Comparison of ENCODE assay signal across 16 cellular contexts in the genomic region with DNA sequence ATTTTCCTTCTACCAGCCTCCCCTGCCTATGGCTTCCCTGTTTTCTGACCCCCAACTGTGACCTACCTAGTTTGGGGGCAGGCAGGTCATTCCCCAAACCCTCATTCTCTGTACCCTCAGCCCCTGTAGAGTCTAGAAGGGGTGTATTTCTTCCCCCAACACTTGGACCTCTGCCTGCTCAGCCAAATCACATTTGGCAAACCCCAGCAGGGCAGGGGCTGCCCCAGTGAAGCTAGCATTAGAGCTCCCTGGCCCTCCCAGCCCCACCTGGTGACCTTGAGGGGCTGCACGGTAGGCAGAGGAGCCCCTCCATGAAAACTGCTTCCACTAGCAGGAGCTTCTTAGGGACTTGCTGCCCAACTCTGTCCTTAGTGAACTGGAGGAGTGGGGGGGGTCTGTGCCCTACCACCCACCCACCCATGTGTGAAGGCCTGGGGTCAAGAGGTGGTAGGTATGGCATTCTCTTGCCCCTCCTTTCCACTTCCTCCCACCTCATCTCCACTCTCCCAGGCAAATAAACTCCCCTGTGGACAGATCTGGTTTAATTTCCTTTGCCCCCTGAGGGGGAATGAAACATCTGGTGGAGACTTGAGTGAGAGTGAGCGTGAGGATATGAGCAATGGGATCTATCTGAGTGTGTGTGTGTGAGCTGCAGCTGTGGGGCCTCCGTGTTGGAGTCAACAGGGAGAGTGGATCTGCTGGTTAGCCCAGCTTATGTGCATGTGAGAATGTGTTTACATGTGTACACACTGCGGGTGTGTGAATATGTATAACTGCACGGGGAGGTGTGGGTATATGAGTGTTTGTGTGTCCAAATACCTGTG. TPM values are rescaled to one million over a fixed set of nuclear protein-coding genes. Genes with fewer than 3 reads are reported as not detected.
DNase-seq lines count a peak whose midpoint lies in the region; ATAC-seq and TF ChIP-seq lines count a peak whose summit lies in the region.
"Had no signal": no experiment of that assay in that cellular context is flagged by ENCODE, and none has a peak within 500 bp of the region (broad histone marks: within the 10 kb centered on the region; RNA-seq: fewer than 3 reads in every experiment).

No MANE protein-coding gene starts in this region.

- H3K27me3 ChIP-seq in OCI-LY1 (ENCODE audit: insufficient read depth, low read length): peaks cover 4% of the 10 kb centered on the region; the same call in 1 of the 2 replicates
- H3K27me3 ChIP-seq in endodermal cell (ENCODE audit: control insufficient read depth, insufficient read depth, low read length, poor library complexity, severe bottlenecking): peaks cover 97% of the 10 kb centered on the region
- H3K27me3 ChIP-seq in uterus: peaks cover 25 to 56% of the 10 kb centered on the region in 2 donors

- H3K4me3 ChIP-seq in OCI-LY1 (ENCODE audit: low read depth, low read length, poor library complexity, severe bottlenecking) (peak overlapping the region; percentile 73), endodermal cell (ENCODE audit: low read length) (no peak overlapping the region), uterus (no peak overlapping the region)
- H3K4me3 ChIP-seq: body of pancreas had no signal

- peak overlapping the region; percentile 13 for H3K4me3 Mint-ChIP-seq in activated CD4-positive, alpha-beta T cell treated with anti-CD3 and anti-CD28 coated beads, Interleukin-2, amount 10 ng/mL, durations not matched to agents 7 days and 5 days
- no peak overlapping the region for H3K4me3 Mint-ChIP-seq in activated CD4-positive, alpha-beta T cell treated with anti-CD3 and anti-CD28 coated beads for 36 hours
- H3K4me3 Mint-ChIP-seq in endodermal cell: peak overlapping the region; percentile 48

- intact Hi-C loops in activated CD4-positive, alpha-beta T cell treated with anti-CD3 and anti-CD28 coated beads for 36 hours (cut with DNase I, micrococcal nuclease): loop anchor here in 1 of 2 experiments (5.0 kb wide), 1 partner anchor 414 kb away; a partner anchor contains a TSS
- intact Hi-C loops in uterus (cut with DNase I; ENCODE audit: low total_unique reads): no loop called here

- ATAC-seq in activated CD4-positive, alpha-beta T cell treated with anti-CD3 and anti-CD28 coated beads for 36 hours: no peak
- ATAC-seq in HG03457 (IDR thresholded peaks at IDR 0.05; ENCODE audit: unreplicated experiment): no peak
- ATAC-seq: body of pancreas, heart left ventricle had no signal

- H3K36me3 Mint-ChIP-seq in activated CD4-positive, alpha-beta T cell treated with anti-CD3 and anti-CD28 coated beads, Interleukin-2, amount 10 ng/mL, durations not matched to agents 7 days and 5 days (ENCODE audit: low read depth): no peaks in the 10 kb centered on the region
- no peaks in the 10 kb centered on the region for H3K36me3 Mint-ChIP-seq in activated CD4-positive, alpha-beta T cell treated with anti-CD3 and anti-CD28 coated beads for 36 hours (ENCODE audit: low read depth)
- no peaks in the 10 kb centered on the region for H3K36me3 Mint-ChIP-seq in endodermal cell (ENCODE audit: low read depth)

- H3K9me2 ChIP-seq in OCI-LY1 (ENCODE audit: low read depth, low read length): no peaks in the 10 kb centered on the region

- H3K79me2 ChIP-seq in OCI-LY1 (ENCODE audit: insufficient read depth, low read length): no peaks in the 10 kb centered on the region
- H3K79me2 ChIP-seq: parathyroid adenoma had no signal

- H3K27ac Mint-ChIP-seq in activated CD4-positive, alpha-beta T cell treated with anti-CD3 and anti-CD28 coated beads, Interleukin-2, amount 10 ng/mL, durations not matched to agents 7 days and 5 days: no peak overlapping the region
- no peak overlapping the region for H3K27ac Mint-ChIP-seq in activated CD4-positive, alpha-beta T cell treated with anti-CD3 and anti-CD28 coated beads for 36 hours
- H3K27ac Mint-ChIP-seq in endodermal cell: no peak overlapping the region

- CTCF ChIA-PET in activated CD4-positive, alpha-beta T cell treated with anti-CD3 and anti-CD28 coated beads, Interleukin-2, amount 10 ng/mL, durations not matched to agents 7 days and 5 days (lab: Charles Lee): interaction anchor here (1.5 to 4.0 kb wide), 3 partner anchors 11 to 241 kb away, joined by 4 to 34 read pairs (median 25); a partner anchor contains a TSS
- CTCF ChIA-PET in activated CD4-positive, alpha-beta T cell treated with anti-CD3 and anti-CD28 coated beads for 36 hours (lab: Charles Lee): interaction anchor here (0.6 to 2.2 kb wide), 8 partner anchors 10 to 548 kb away, joined by 3 to 16 read pairs (median 4); a partner anchor contains a TSS

- H3K4me1 Mint-ChIP-seq in activated CD4-positive, alpha-beta T cell treated with anti-CD3 and anti-CD28 coated beads, Interleukin-2, amount 10 ng/mL, durations not matched to agents 7 days and 5 days: peaks cover 49% of the 10 kb centered on the region
- peaks cover 40% of the 10 kb centered on the region for H3K4me1 Mint-ChIP-seq in activated CD4-positive, alpha-beta T cell treated with anti-CD3 and anti-CD28 coated beads for 36 hours
- peaks cover 49% of the 10 kb centered on the region for H3K4me1 Mint-ChIP-seq in endodermal cell

- H3K9me3 Mint-ChIP-seq in activated CD4-positive, alpha-beta T cell treated with anti-CD3 and anti-CD28 coated beads, Interleukin-2, amount 10 ng/mL, durations not matched to agents 7 days and 5 days: no peaks in the 10 kb centered on the region
- H3K9me3 Mint-ChIP-seq in activated CD4-positive, alpha-beta T cell treated with anti-CD3 and anti-CD28 coated beads for 36 hours (ENCODE audit: low read depth): no peaks in the 10 kb centered on the region
- no peaks in the 10 kb centered on the region for H3K9me3 Mint-ChIP-seq in endodermal cell

- no peaks in the 10 kb centered on the region for H4K20me1 ChIP-seq in OCI-LY1 (ENCODE audit: insufficient read depth, low read length)

- H3K4me1 ChIP-seq in OCI-LY1 (ENCODE audit: insufficient read depth, low read length, severe bottlenecking) (peaks cover 72% of the 10 kb centered on the region), endodermal cell (ENCODE audit: control insufficient read depth, insufficient read depth, low read length) (peaks cover 4% of the 10 kb centered on the region), uterus (peaks cover 3 to 22% of the 10 kb centered on the region in 2 donors)

- no peak for DNase-seq in activated CD4-positive, alpha-beta T cell treated with anti-CD3 and anti-CD28 coated beads, Interleukin-2, amount 10 ng/mL, durations not matched to agents 7 days and 5 days
- no peak for DNase-seq in activated CD4-positive, alpha-beta T cell treated with anti-CD3 and anti-CD28 coated beads for 36 hours
- DNase-seq in endodermal cell: no peak
- DNase-seq in retina: peak; percentile 43
- no peak for DNase-seq in CD1c-positive myeloid dendritic cell (ENCODE audit: extremely low spot score)
- no peak for DNase-seq in uterus
- DNase-seq: activated CD4-positive, CD25-positive, alpha-beta regulatory T cell; HCEC 1CT; heart left ventricle; Right ventricle myocardium superior had no signal

- no peak for TF ChIP-seq CTCF in OCI-LY1 (IDR thresholded peaks at IDR 0.05; ENCODE audit: low read length)
- no peak for TF ChIP-seq CTCF in endodermal cell (conservative IDR thresholded peaks at IDR 0.05)
- no peak for TF ChIP-seq CTCF in uterus (IDR thresholded peaks at IDR 0.05)

- H3K4me2 ChIP-seq in OCI-LY1 (ENCODE audit: low read length): peak overlapping the region; percentile 90

- TF ChIP-seq POLR2A in uterus (IDR thresholded peaks at IDR 0.05): no peak

- POLR2A ChIA-PET in activated CD4-positive, alpha-beta T cell treated with anti-CD3 and anti-CD28 coated beads, Interleukin-2, amount 10 ng/mL, durations not matched to agents 7 days and 5 days (lab: Charles Lee): no interaction called here
- POLR2A ChIA-PET in activated CD4-positive, alpha-beta T cell treated with anti-CD3 and anti-CD28 coated beads for 36 hours (lab: Charles Lee): no interaction called here

- H3K9me3 ChIP-seq in OCI-LY1 (ENCODE audit: low read length): no peaks in the 10 kb centered on the region
- no peaks in the 10 kb centered on the region for H3K9me3 ChIP-seq in endodermal cell (ENCODE audit: control insufficient read depth, low read length)
- no peaks in the 10 kb centered on the region for H3K9me3 ChIP-seq in uterus
- H3K9me3 ChIP-seq: body of pancreas, heart left ventricle, vagina had no signal

- H3K9ac ChIP-seq in OCI-LY1 (ENCODE audit: low read length) (peak overlapping the region; percentile 80; the same call in 1 of the 2 replicates), endodermal cell (ENCODE audit: extremely low read depth, low read length, poor library complexity, severe bottlenecking) (no peak overlapping the region)
- H3K9ac ChIP-seq: parathyroid adenoma had no signal

- 71 to 74% methylated on average over 3 to 5 of the region's 5 CpGs for WGBS in endodermal cell (ENCODE audit: insufficient coverage in 1 of 2, insufficient read length in 1 of 2), 2 experiments

- H3K36me3 ChIP-seq in OCI-LY1 (ENCODE audit: insufficient read depth, low read length): no peaks in the 10 kb centered on the region
- H3K36me3 ChIP-seq in endodermal cell (ENCODE audit: control insufficient read depth, insufficient read depth, low read length): no peaks in the 10 kb centered on the region
- no peaks in the 10 kb centered on the region for H3K36me3 ChIP-seq in uterus
- H3K36me3 ChIP-seq: heart left ventricle, vagina had no signal

- no peaks in the 10 kb centered on the region for H3F3A ChIP-seq in OCI-LY1 (ENCODE audit: insufficient read depth, low read length)

- H2AFZ ChIP-seq in OCI-LY1 (ENCODE audit: low read length): no peak overlapping the region
- H2AFZ ChIP-seq: parathyroid adenoma had no signal

- peaks cover 87% of the 10 kb centered on the region for H3K27me3 Mint-ChIP-seq in activated CD4-positive, alpha-beta T cell treated with anti-CD3 and anti-CD28 coated beads, Interleukin-2, amount 10 ng/mL, durations not matched to agents 7 days and 5 days
- peaks cover 80% of the 10 kb centered on the region for H3K27me3 Mint-ChIP-seq in activated CD4-positive, alpha-beta T cell treated with anti-CD3 and anti-CD28 coated beads for 36 hours
- peaks cover 94% of the 10 kb centered on the region for H3K27me3 Mint-ChIP-seq in endodermal cell (ENCODE audit: insufficient read depth)

- H3K27ac ChIP-seq in OCI-LY1 (ENCODE audit: low read depth, low read length, poor library complexity, severe bottlenecking) (no peak overlapping the region), endodermal cell (ENCODE audit: low read depth, low read length) (no peak overlapping the region), uterus (no peak overlapping the region)
- H3K27ac ChIP-seq: body of pancreas, heart left ventricle, parathyroid adenoma, vagina had no signal

RNA-seq across cellular contexts. Expression of a gene that starts 1.6 kb away (rescaled TPM):
- under 1 TPM; 0.29 to 0.32 TPM for total RNA-seq in activated CD4-positive, alpha-beta T cell treated with anti-CD3 and anti-CD28 coated beads, Interleukin-2, amount 10 ng/mL, durations not matched to agents 7 days and 5 days
- total RNA-seq in activated CD4-positive, alpha-beta T cell treated with anti-CD3 and anti-CD28 coated beads for 36 hours: under 1 TPM; 0.41 to 0.51 TPM
- total RNA-seq in endodermal cell (1 to 10 TPM in 1 of 2 donors, under 1 TPM in 1; 0.31 to 1.1 TPM), uterus (1 to 10 TPM in 1 of 4 donors, not detected in 3; 6.3 TPM)
- 7.8 TPM for polyA plus RNA-seq in endodermal cell (2013, experiment 1 of 2)
- polyA plus RNA-seq in endodermal cell (2013, experiment 2 of 2): 6.4 TPM
- total RNA-seq: G401 had no signal

RNA-seq across cellular contexts. Expression of a gene that starts 11.3 kb away (rescaled TPM):
- 100 to 1,000 TPM; 137 to 141 TPM for total RNA-seq in activated CD4-positive, alpha-beta T cell treated with anti-CD3 and anti-CD28 coated beads, Interleukin-2, amount 10 ng/mL, durations not matched to agents 7 days and 5 days
- total RNA-seq in activated CD4-positive, alpha-beta T cell treated with anti-CD3 and anti-CD28 coated beads for 36 hours: 100 to 1,000 TPM; 436 to 487 TPM
- 100 to 1,000 TPM in 1 of 2 donors, 10 to 100 TPM in 1; 76.7 to 134 TPM for total RNA-seq in endodermal cell
- 141 TPM for polyA plus RNA-seq in endodermal cell (2013, experiment 1 of 2)
- 96.2 TPM for polyA plus RNA-seq in endodermal cell (2013, experiment 2 of 2)
- 100 to 1,000 TPM in 1 of 4 donors, 10 to 100 TPM in 3; 12.4 to 128 (median 35.3) TPM for total RNA-seq in uterus

RNA-seq across cellular contexts. Expression of a gene that starts 32.7 kb away (rescaled TPM):
- 1 to 10 TPM; 5.1 to 5.2 TPM for total RNA-seq in activated CD4-positive, alpha-beta T cell treated with anti-CD3 and anti-CD28 coated beads, Interleukin-2, amount 10 ng/mL, durations not matched to agents 7 days and 5 days
- total RNA-seq in activated CD4-positive, alpha-beta T cell treated with anti-CD3 and anti-CD28 coated beads for 36 hours: 1 to 10 TPM; 2.5 to 2.8 TPM
- total RNA-seq in endodermal cell: 1 to 10 TPM; 5.9 to 6.8 TPM
- polyA plus RNA-seq in endodermal cell (2013, experiment 1 of 2): 2.5 TPM
- 1.9 TPM for polyA plus RNA-seq in endodermal cell (2013, experiment 2 of 2)
- total RNA-seq in uterus: 1 to 10 TPM in 2 of 4 donors, not detected in 2; 1.0 to 2.8 TPM
